20 cellular contexts compared by ENCODE assay signal in the genomic region with DNA sequence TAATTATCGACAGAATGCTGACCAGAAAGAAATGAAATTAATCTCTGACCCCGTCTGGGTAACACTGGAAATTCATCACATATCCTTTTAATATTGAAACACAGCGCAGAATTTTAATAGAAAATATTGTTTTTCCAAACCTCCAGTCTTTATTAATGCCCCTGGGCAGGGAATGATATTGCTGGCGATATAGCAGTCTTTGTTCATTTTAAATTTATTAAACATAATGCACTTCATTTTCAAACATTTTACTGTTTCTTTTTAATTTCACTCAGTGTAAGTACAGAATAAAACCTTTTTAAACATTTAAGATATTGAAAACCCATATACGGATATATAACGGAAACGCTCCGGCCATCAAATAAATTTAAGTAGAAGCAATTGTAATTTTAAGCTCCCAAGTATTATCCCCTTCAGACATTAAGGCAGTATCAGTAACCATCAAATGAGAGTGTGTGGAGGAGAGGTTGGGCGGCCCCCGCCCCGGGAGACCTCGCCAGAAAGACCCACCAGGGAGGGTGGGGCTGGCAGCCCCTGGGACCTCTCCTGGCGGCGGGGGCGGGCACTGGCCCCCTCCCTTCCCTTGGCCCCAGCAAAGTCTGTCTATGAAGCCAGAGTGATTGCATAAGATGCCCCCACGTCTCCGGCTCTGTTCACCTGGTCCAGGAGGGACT. TPM values are rescaled to one million over a fixed set of nuclear protein-coding genes. Genes with fewer than 3 reads are reported as not detected.
DNase-seq lines count a peak whose midpoint lies in the region; ATAC-seq, FAIRE-seq and TF ChIP-seq lines count a peak whose summit lies in the region.
"Had no signal": no experiment of that assay in that cellular context is flagged by ENCODE, and none has a peak within 500 bp of the region (broad histone marks: within the 10 kb centered on the region; RNA-seq: fewer than 3 reads in every experiment).

No MANE protein-coding gene starts in this region.

- peaks cover 30% of the 10 kb centered on the region; the same call in 1 of the 2 replicates for H4K20me1 ChIP-seq in GM23338 (replicated peaks; ENCODE audit: insufficient read depth)
- H4K20me1 ChIP-seq in H1 (replicated peaks in 1 of 2; ENCODE audit: control insufficient read depth in 1 of 2, insufficient read depth in 2 of 2, low read length in 2 of 2), result peaks cover 16 to 23% of the 10 kb centered on the region in 2 experiments
- H4K20me1 ChIP-seq in neural cell (ENCODE audit: insufficient read depth), result no peaks in the 10 kb centered on the region

- no peak for FAIRE-seq in H1 (lab: Jason Lieb, UNC)
- FAIRE-seq: H54 had no signal

- H3K27me3 ChIP-seq in GM23338 (ENCODE audit: insufficient read depth) (peaks cover 100% of the 10 kb centered on the region), H1 (replicated peaks in 1 of 4; ENCODE audit: control insufficient read depth in 3 of 4, extremely low read depth in 1 of 4, insufficient read depth in 3 of 4, low read length in 3 of 4) (peaks cover 95 to 100% (median 98%) of the 10 kb centered on the region in 4 experiments), neural cell (ENCODE audit: insufficient read depth, low read depth, low read length) (peaks cover 100% of the 10 kb centered on the region)

- H3K4me1 ChIP-seq in GM23338 (ENCODE audit: insufficient read depth) (peaks cover 64% of the 10 kb centered on the region), H1 (replicated peaks in 1 of 4; ENCODE audit: control insufficient read depth in 3 of 4, insufficient read depth in 4 of 4, low read length in 3 of 4) (peaks cover 4 to 29% (median 19%) of the 10 kb centered on the region in 4 experiments)

- peak overlapping the region; percentile 72 for H3K4me2 ChIP-seq in GM23338
- peak overlapping the region; percentile 5 to 10; a peak in 2 of 4 replicates for H3K4me2 ChIP-seq in H1 (ENCODE audit: insufficient read depth in 1 of 2, low read depth in 2 of 2, low read length in 2 of 2)
- no peak overlapping the region for H3K4me2 ChIP-seq in neural cell (ENCODE audit: low read length)
- H3K4me2 ChIP-seq: BLaER1 treated with 17β-estradiol and CSF1 and Interleukin-3, amounts not matched to agents 10 nM and 100 nM; KMS-11 had no signal

- TF ChIP-seq CTCF in GM23338 (conservative IDR thresholded peaks at IDR 0.05; ENCODE audit: low read depth in 2 of 2), result no peak
- TF ChIP-seq CTCF in H1 (IDR thresholded peaks at IDR 0.05; ENCODE audit: control extremely low read depth in 1 of 3, insufficient read depth in 1 of 3, low read depth in 1 of 3, low read length in 3 of 3), result no peak
- no peak for TF ChIP-seq CTCF in neural cell (IDR thresholded peaks at IDR 0.05; ENCODE audit: poor library complexity, severe bottlenecking)

- no peak for DNase-seq in activated naive CD4-positive, alpha-beta T cell treated with anti-CD3 and anti-CD28 coated beads, Interleukin-2, amount 10 ng/mL, durations not matched to agents 7 days and 5 days
- no peak for DNase-seq in activated naive CD4-positive, alpha-beta T cell (lab: John Stamatoyannopoulos, UW)
- DNase-seq in GM23338 (ENCODE audit: low spot score), result no peak
- DNase-seq in H1 (ENCODE audit: low read depth in 1 of 2, low spot score in 2 of 2), result no peak
- DNase-seq in activated CD4-positive, CD25-positive, alpha-beta regulatory T cell treated with anti-CD3 and anti-CD28 coated beads, Interleukin-2, amount 50 U/mL, for 72 hours, result no peak
- DNase-seq in cerebellar cortex (ENCODE audit: low spot score), result no peak
- DNase-seq: CD8-positive, alpha-beta memory T cell; HFFc6; NCI-H187; NCI-H2107; NCI-H2227 treated with DMSO at 0.1 percent for 48 hours; NCI-H510A treated with DMSO at 0.1 percent for 48 hours; NCI-H774; OCI-M1; SHP77 treated with DMSO at 0.1 percent for 48 hours had no signal

- H4K91ac ChIP-seq in H1 (replicated peaks; ENCODE audit: insufficient read length, low read length), result no peak overlapping the region

- TF ChIP-seq POLR2A in H1 (IDR thresholded peaks at IDR 0.05; ENCODE audit: control extremely low read depth in 1 of 2, low read depth in 2 of 2, low read length in 2 of 2), result no peak

- H3F3A ChIP-seq in GM23338 (replicated peaks; ENCODE audit: low read depth), result peaks cover 30% of the 10 kb centered on the region
- H3F3A ChIP-seq in neural cell (ENCODE audit: insufficient read depth, low read length, poor library complexity, severe bottlenecking), result no peaks in the 10 kb centered on the region

- H2BK15ac ChIP-seq in H1 (ENCODE audit: low read length), result no peak overlapping the region

- H4K8ac ChIP-seq in H1 (ENCODE audit: extremely low read depth, insufficient read depth, low read length), result no peak overlapping the region

- CTCF ChIA-PET in activated naive CD4-positive, alpha-beta T cell treated with anti-CD3 and anti-CD28 coated beads, Interleukin-2, amount 10 ng/mL, durations not matched to agents 7 days and 5 days (lab: Charles Lee), result no interaction called here
- CTCF ChIA-PET in H1 (lab: Charles Lee; ENCODE audit: partially characterized antibody), result interaction anchor here (0.9 to 1.5 kb wide), 3 partner anchors 9 to 20 kb away, joined by 3 to 6 read pairs (median 3); no protein-coding TSS in a partner anchor

- H2BK20ac ChIP-seq in H1 (ENCODE audit: low read length), result no peak overlapping the region

- H3K4ac ChIP-seq in H1 (replicated peaks; ENCODE audit: insufficient read length, low read depth, low read length), result no peak overlapping the region

- H3K23me2 ChIP-seq in H1 (ENCODE audit: low read depth, low read length), result no peaks in the 10 kb centered on the region; the same call in 1 of the 2 replicates

- ATAC-seq in GM23338 (no peak), GM21390 (IDR thresholded peaks at IDR 0.05; ENCODE audit: unreplicated experiment) (no peak)

- POLR2A ChIA-PET in H1 (lab: Charles Lee; ENCODE audit: partially characterized antibody), result interaction anchor here (2.4 to 11.2 kb wide), 2 partner anchors 9 to 18 kb away, joined by 12 to 76 read pairs; no protein-coding TSS in a partner anchor

- H2AFZ ChIP-seq in GM23338 (no peak overlapping the region), H1 (ENCODE audit: low read length) (no peak overlapping the region), neural cell (ENCODE audit: low read depth, low read length) (no peak overlapping the region)

- H3K56ac ChIP-seq in H1 (replicated peaks; ENCODE audit: insufficient read length, low read depth, low read length), result no peak overlapping the region

- H3K79me2 ChIP-seq in GM23338 (replicated peaks; ENCODE audit: insufficient read depth) (no peaks in the 10 kb centered on the region), H1 (ENCODE audit: control insufficient read depth in 1 of 2, insufficient read depth in 2 of 2, low read length in 2 of 2) (no peaks in the 10 kb centered on the region), neural cell (replicated peaks; ENCODE audit: insufficient read depth, low read length) (no peaks in the 10 kb centered on the region)

- H3K27ac ChIP-seq in GM23338 (ENCODE audit: low read depth), result no peak overlapping the region
- no peak overlapping the region for H3K27ac ChIP-seq in H1 (ENCODE audit: low read depth, low read length)
- no peak overlapping the region for H3K27ac ChIP-seq in neural cell (ENCODE audit: low read length)
- H3K27ac ChIP-seq: BLaER1 treated with 17β-estradiol and CSF1 and Interleukin-3, amounts not matched to agents 10 nM and 100 nM; KMS-11 had no signal

- no peak for TF ChIP-seq EP300 in H1 (IDR thresholded peaks at IDR 0.05; ENCODE audit: borderline replicate concordance in 1 of 2, low read depth in 2 of 2, low read length in 2 of 2)
- TF ChIP-seq EP300 in neural cell (conservative IDR thresholded peaks at IDR 0.05; ENCODE audit: poor library complexity, severe bottlenecking), result no peak

- H2BK120ac ChIP-seq in H1 (replicated peaks; ENCODE audit: low read depth, low read length), result no peak overlapping the region

- no peak overlapping the region for H2AK5ac ChIP-seq in H1 (ENCODE audit: low read depth, low read length)

- no peak overlapping the region for H3K4me3 Mint-ChIP-seq in activated naive CD4-positive, alpha-beta T cell treated with anti-CD3 and anti-CD28 coated beads, Interleukin-2, amount 10 ng/mL, durations not matched to agents 7 days and 5 days
- H3K4me3 Mint-ChIP-seq in GM23338, result peak overlapping the region; percentile 18; the same call in 2 of the 3 replicates
- H3K4me3 Mint-ChIP-seq: HFFc6 had no signal

- peaks cover 91% of the 10 kb centered on the region for H3K27me3 Mint-ChIP-seq in activated naive CD4-positive, alpha-beta T cell treated with anti-CD3 and anti-CD28 coated beads, Interleukin-2, amount 10 ng/mL, durations not matched to agents 7 days and 5 days
- peaks cover 90% of the 10 kb centered on the region for H3K27me3 Mint-ChIP-seq in GM23338 (ENCODE audit: insufficient read depth, low read depth, poor library complexity)

- H3K4me3 ChIP-seq in GM23338, result peak overlapping the region; percentile 47
- H3K4me3 ChIP-seq in H1 (ENCODE audit: extremely low read depth in 1 of 4, insufficient read depth in 2 of 4, low read depth in 3 of 4, low read length in 4 of 4), result peak overlapping the region in 1 of 4 experiments; percentile 19; a peak in 1 of 8 replicates
- H3K4me3 ChIP-seq in neural cell (ENCODE audit: low read length), result no peak overlapping the region
- H3K4me3 ChIP-seq: BLaER1 treated with 17β-estradiol and CSF1 and Interleukin-3, amounts not matched to agents 10 nM and 100 nM had no signal

- H3K9me3 ChIP-seq in H1 (ENCODE audit: insufficient read depth in 2 of 2, low read depth in 1 of 2, low read length in 1 of 2) (no peaks in the 10 kb centered on the region), neural cell (ENCODE audit: low read length) (no peaks in the 10 kb centered on the region)
- H3K9me3 ChIP-seq: BLaER1 treated with 17β-estradiol and CSF1 and Interleukin-3, amounts not matched to agents 10 nM and 100 nM had no signal

- H2BK12ac ChIP-seq in H1 (ENCODE audit: low read depth, low read length), result no peak overlapping the region; the same call in 1 of the 2 replicates

- TF ChIP-seq RAD21 in H1 (IDR thresholded peaks at IDR 0.05 in 1 of 2, conservative IDR thresholded peaks at IDR 0.05 in 1 of 2; ENCODE audit: low read depth in 2 of 2, low read length in 2 of 2) (no peak), neural cell (conservative IDR thresholded peaks at IDR 0.05) (no peak)

- no peak overlapping the region for H2BK5ac ChIP-seq in H1 (ENCODE audit: low read depth, low read length)

- no peak overlapping the region for H3K14ac ChIP-seq in H1 (ENCODE audit: insufficient read length)

- no peaks in the 10 kb centered on the region for H3K79me1 ChIP-seq in H1 (ENCODE audit: low read depth, low read length)

- H4K5ac ChIP-seq in H1 (ENCODE audit: insufficient read length, low read depth, low read length), result no peak overlapping the region

- H3K4me1 Mint-ChIP-seq in activated naive CD4-positive, alpha-beta T cell treated with anti-CD3 and anti-CD28 coated beads, Interleukin-2, amount 10 ng/mL, durations not matched to agents 7 days and 5 days, result peaks cover 3% of the 10 kb centered on the region
- peaks cover 40% of the 10 kb centered on the region for H3K4me1 Mint-ChIP-seq in GM23338

- H3K9me2 ChIP-seq in GM23338 (ENCODE audit: insufficient read depth) (no peaks in the 10 kb centered on the region), neural cell (ENCODE audit: insufficient read depth, low read length) (no peaks in the 10 kb centered on the region)

- 25% methylated on average over 8 of the region's 17 CpGs; no CpG with 5 or more reads in 1 of the 2 experiments for WGBS in H1 (ENCODE audit: extremely low coverage in 1 of 2, insufficient coverage in 1 of 2, insufficient read length in 1 of 2, insufficient replicate concordance in 2 of 2, low coverage in 1 of 2, low lambda C conversion rate in 2 of 2, missing lambda C conversion rate in 1 of 2), 2 experiments

- H3K36me3 Mint-ChIP-seq in activated naive CD4-positive, alpha-beta T cell treated with anti-CD3 and anti-CD28 coated beads, Interleukin-2, amount 10 ng/mL, durations not matched to agents 7 days and 5 days, result peaks cover 2% of the 10 kb centered on the region
- no peaks in the 10 kb centered on the region for H3K36me3 Mint-ChIP-seq in GM23338 (ENCODE audit: low read depth)
- H3K36me3 Mint-ChIP-seq: CD8-positive, alpha-beta memory T cell had no signal

- H3K9ac ChIP-seq in H1 (replicated peaks in 1 of 4; ENCODE audit: extremely low read depth in 1 of 4, low read depth in 3 of 4, low read length in 3 of 4) (no peak overlapping the region), neural cell (ENCODE audit: low read length) (no peak overlapping the region)
- H3K9ac ChIP-seq: BLaER1 treated with 17β-estradiol and CSF1 and Interleukin-3, amounts not matched to agents 10 nM and 100 nM; KMS-11 had no signal

- H3K36me3 ChIP-seq in GM23338 (ENCODE audit: insufficient read depth), result no peaks in the 10 kb centered on the region
- peaks cover 0 to 13% (median 0%) of the 10 kb centered on the region in 4 experiments; a peak in 1 of 8 replicates for H3K36me3 ChIP-seq in H1 (ENCODE audit: control insufficient read depth in 2 of 4, insufficient read depth in 4 of 4, low read length in 3 of 4)
- H3K36me3 ChIP-seq in neural cell (ENCODE audit: insufficient read depth, low read length), result no peaks in the 10 kb centered on the region
- H3K36me3 ChIP-seq: BLaER1 treated with 17β-estradiol and CSF1 and Interleukin-3, amounts not matched to agents 10 nM and 100 nM had no signal

- no peak overlapping the region for H3K23ac ChIP-seq in H1 (ENCODE audit: insufficient read length)

- peak overlapping the region; percentile 58 for H3K27ac Mint-ChIP-seq in activated naive CD4-positive, alpha-beta T cell treated with anti-CD3 and anti-CD28 coated beads, Interleukin-2, amount 10 ng/mL, durations not matched to agents 7 days and 5 days
- H3K27ac Mint-ChIP-seq in GM23338, result no peak overlapping the region
- H3K27ac Mint-ChIP-seq: HFFc6 had no signal

- no peak overlapping the region for H3K18ac ChIP-seq in H1 (ENCODE audit: extremely low read depth, low read length)

- no peaks in the 10 kb centered on the region for H3K9me3 Mint-ChIP-seq in activated naive CD4-positive, alpha-beta T cell treated with anti-CD3 and anti-CD28 coated beads, Interleukin-2, amount 10 ng/mL, durations not matched to agents 7 days and 5 days
- H3K9me3 Mint-ChIP-seq in GM23338, result no peaks in the 10 kb centered on the region; the same call in 2 of the 3 replicates
- H3K9me3 Mint-ChIP-seq: CD8-positive, alpha-beta memory T cell; HFFc6 had no signal

RNA-seq across cellular contexts. Expression of a gene that starts 10.8 kb away (rescaled TPM):
- total RNA-seq in GM23338 (2014; rRNA removed; shearing (Covaris generic)), result not detected in 2 replicates
- polyA plus RNA-seq in GM23338 (2016; fragmentation: Nextera tagmentation; extraction: Ambion mirVana), result not detected in 2 replicates
- not detected in 2 replicates for total RNA-seq in H1 (2021; fragmentation: NEBNext Ultra II Directional; extraction: Animal tissue kit (Norgen Biotek cat#: 25700))
- 0.03 TPM in 1 of 2 replicates, not detected in the other for polyA plus RNA-seq in H1 (2011; rRNA removed)
- not detected for polyA plus RNA-seq in H1 (2011; cell fraction: cytosol; rRNA removed)
- not detected for polyA plus RNA-seq in H1 (2011; cell fraction: nucleus; rRNA removed)
- not detected in 4 replicates for polyA plus RNA-seq in H1 (2012, experiment 1 of 2)
- not detected for polyA plus RNA-seq in H1 (2012, experiment 2 of 2)
- polyA plus RNA-seq in H1 (2013, experiment 1 of 2), result 0.02 TPM
- not detected for polyA plus RNA-seq in H1 (2013, experiment 2 of 2)
- not detected in 2 replicates for polyA minus RNA-seq in H1 (2011; rRNA and poly(A)+ RNA removed)
- polyA minus RNA-seq in H1 (2011; cell fraction: cytosol; rRNA and poly(A)+ RNA removed), result not detected
- not detected for polyA minus RNA-seq in H1 (2011; cell fraction: nucleus; rRNA and poly(A)+ RNA removed)
- polyA plus RNA-seq in neural cell, result 1.6 TPM in 2 replicates
- polyA minus RNA-seq in neural cell, result 0.93 and 1.5 TPM in 2 replicates
- total RNA-seq: CD8-positive, alpha-beta memory T cell; HFFc6 had no signal
- polyA plus RNA-seq: CD8-positive, alpha-beta memory T cell had no signal
